Comparison of ENCODE assay signal across 8 cellular contexts in genomic region chr2:121974919-121975654, GRCh38.
DNase-seq lines count a peak whose midpoint lies in the region; ATAC-seq and TF ChIP-seq lines count a peak whose summit lies in the region.

No MANE protein-coding gene starts in this region.

- TF ChIP-seq CTCF in WERI-Rb-1 (IDR thresholded peaks at IDR 0.05; ENCODE audit: low read depth, low read length): peak; percentile 55
- TF ChIP-seq CTCF in coronary artery (IDR thresholded peaks at IDR 0.05): peak; percentile 58
- TF ChIP-seq CTCF in left lung (IDR thresholded peaks at IDR 0.05): peak; percentile 47 to 55

- DNase-seq in C1 segment of cervical spinal cord (lab: John Stamatoyannopoulos, UW) (peak in 12 of 14 donors; percentile 6 to 50 (median 31)), NCI-H2196 treated with DMSO at 0.1 percent for 48 hours (lab: John Stamatoyannopoulos, UW; ENCODE audit: unreplicated experiment) (peak; percentile 82), WERI-Rb-1 (peak; percentile 53), coronary artery (ENCODE audit: low spot score) (no peak), left lung (peak in 1 of 2 donors; percentile 54)
- peak; percentile 3 to 13 (median 6) for DNase-seq in stimulated activated CD4-positive, alpha-beta T cell treated with anti-CD3 and anti-CD28 coated beads, TNF-alpha, amount 100 ng/mL, for 24 hours (ENCODE audit: low read depth in 3 of 3)

- H3K27me3 ChIP-seq in WERI-Rb-1 (ENCODE audit: insufficient read depth, low read depth, severe bottlenecking) (no peaks in the 10 kb centered on the region), left lung (no peaks in the 10 kb centered on the region)

- H3K27ac ChIP-seq in WERI-Rb-1 (no peak overlapping the region), coronary artery (peak overlapping the region in 1 of 2 donors; percentile 49), left lung (no peak overlapping the region)

- H3K9me3 ChIP-seq in WERI-Rb-1 (ENCODE audit: severe bottlenecking) (no peaks in the 10 kb centered on the region), left lung (no peaks in the 10 kb centered on the region)

- no peaks in the 10 kb centered on the region for H3K36me3 ChIP-seq in WERI-Rb-1
- H3K36me3 ChIP-seq in left lung: no peaks in the 10 kb centered on the region

- H3K4me3 ChIP-seq in WERI-Rb-1 (ENCODE audit: low read depth, low read length) (no peak overlapping the region), coronary artery (peak overlapping the region; percentile 70), left lung (peak overlapping the region in 1 of 2 donors; percentile 17)

- peaks cover 0 to 5% of the 10 kb centered on the region in 2 donors for H3K4me1 ChIP-seq in left lung

- intact Hi-C loops in left lung (cut with DNase I): no loop called here

- peak; percentile 98 for ATAC-seq in GM19035 (IDR thresholded peaks at IDR 0.05; ENCODE audit: unreplicated experiment)
- peak; percentile 98 for ATAC-seq in HG03159 (IDR thresholded peaks at IDR 0.05; ENCODE audit: unreplicated experiment)
- peak; percentile 98 for ATAC-seq in left lung
